ENCODE assay signal across 8 cellular contexts in the genomic region with DNA sequence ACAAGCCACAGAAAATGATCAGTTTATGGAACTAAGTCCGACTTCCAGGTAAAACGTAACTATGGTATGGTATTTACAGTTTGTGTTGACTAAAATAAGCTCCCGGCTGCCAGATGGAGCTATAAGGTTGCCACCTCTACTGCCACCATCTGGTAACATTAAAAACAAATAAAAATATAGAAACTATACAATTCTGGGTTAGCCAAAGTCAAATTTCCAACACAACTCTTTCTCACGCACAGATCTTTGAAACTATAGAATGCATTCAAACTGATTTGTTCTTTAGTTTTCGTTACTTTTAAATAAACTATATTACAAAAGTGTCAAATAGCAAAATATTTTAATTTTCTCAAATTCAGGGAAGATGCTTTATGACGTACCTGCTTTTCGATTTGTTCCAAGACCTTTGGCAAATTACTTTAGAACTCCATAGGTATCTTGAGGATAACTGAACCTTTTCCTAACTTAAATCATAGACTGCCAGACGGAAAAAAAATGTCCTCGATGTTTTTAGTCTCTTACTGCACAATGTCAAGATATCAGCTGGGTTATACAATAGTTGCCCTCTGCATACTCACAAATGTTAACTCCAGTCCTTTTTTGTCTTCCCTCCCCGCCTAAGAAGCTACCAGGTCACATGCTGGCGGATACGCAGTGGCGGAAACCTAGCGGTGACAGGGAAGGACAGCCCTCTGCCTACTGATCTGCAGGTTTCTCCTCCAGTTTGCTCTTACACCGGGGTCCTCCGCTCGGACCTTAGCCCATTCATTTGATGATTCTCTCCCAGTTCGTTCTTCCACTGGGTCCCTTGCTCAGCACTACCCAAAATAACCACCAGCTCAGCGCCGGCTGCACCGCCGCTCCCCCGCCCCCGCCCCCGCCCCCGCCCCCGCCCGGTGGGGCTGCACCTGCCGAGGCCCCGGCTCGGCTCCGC. TPM values are rescaled to one million over a fixed set of nuclear protein-coding genes. Genes with fewer than 3 reads are reported as not detected.
A peak's percentile ranks its signal among the peaks of the same experiment; 100 is the strongest.
DNase-seq lines count a peak whose midpoint lies in the region; ATAC-seq and TF ChIP-seq lines count a peak whose summit lies in the region.

No MANE protein-coding gene starts in this region.

- CTCF ChIA-PET in activated naive CD4-positive, alpha-beta T cell treated with anti-CD3 and anti-CD28 coated beads for 36 hours (lab: Charles Lee) = interaction anchor here (0.6 to 4.0 kb wide), 13 partner anchors 9 to 189 kb away, joined by 3 to 22 read pairs (median 5); a partner anchor contains a TSS

- H3K9me3 ChIP-seq in gastroesophageal sphincter (no peaks in the 10 kb centered on the region), thyroid gland (no peaks in the 10 kb centered on the region)

- H3K4me1 ChIP-seq in gastroesophageal sphincter (peaks cover 0 to 35% (median 0%) of the 10 kb centered on the region in 3 donors), thyroid gland (peaks cover 29 to 44% of the 10 kb centered on the region in 2 donors)

- peak overlapping the region; percentile 71 to 99 (median 94) for H3K27ac ChIP-seq in gastroesophageal sphincter
- H3K27ac ChIP-seq in thyroid gland = peak overlapping the region; percentile 92 to 98 (median 98)

- 3 to 6% methylated on average over 10 to 16 of the region's 32 CpGs for WGBS in gastroesophageal sphincter (ENCODE audit: low coverage in 1 of 2), 2 donors
- WGBS in thyroid gland, 2 donors = 3% methylated on average over 17 to 28 of the region's 32 CpGs

- peaks cover 17% of the 10 kb centered on the region for H3K4me1 Mint-ChIP-seq in activated naive CD4-positive, alpha-beta T cell treated with anti-CD3 and anti-CD28 coated beads for 36 hours (ENCODE audit: low read depth)

- no peaks in the 10 kb centered on the region for H3K9me3 Mint-ChIP-seq in activated naive CD4-positive, alpha-beta T cell treated with anti-CD3 and anti-CD28 coated beads for 36 hours

- TF ChIP-seq CTCF in gastroesophageal sphincter (IDR thresholded peaks at IDR 0.05) = peak in 3 of 4 experiments; percentile 12 to 57 (median 49)
- TF ChIP-seq CTCF in thyroid gland (IDR thresholded peaks at IDR 0.05) = peak in 5 of 6 experiments; percentile 16 to 47 (median 36)

- peaks cover 3% of the 10 kb centered on the region for H3K36me3 Mint-ChIP-seq in activated naive CD4-positive, alpha-beta T cell treated with anti-CD3 and anti-CD28 coated beads for 36 hours (ENCODE audit: low read depth)

- H3K27me3 Mint-ChIP-seq in activated naive CD4-positive, alpha-beta T cell treated with anti-CD3 and anti-CD28 coated beads for 36 hours (ENCODE audit: low read depth) = no peaks in the 10 kb centered on the region

- H3K36me3 ChIP-seq in gastroesophageal sphincter (peaks cover 0 to 15% of the 10 kb centered on the region in 2 donors), thyroid gland (no peaks in the 10 kb centered on the region)

- no peak for TF ChIP-seq EP300 in gastroesophageal sphincter (IDR thresholded peaks at IDR 0.05)

- DNase-seq in ELF-1 (ENCODE audit: low read depth, low spot score) (peak; percentile 85), H4 (ENCODE audit: low spot score) (peak; percentile 62), LHCN-M2 (ENCODE audit: low read depth) (peak; percentile 44), SHP77 treated with DMSO at 0.1 percent for 48 hours (lab: John Stamatoyannopoulos, UW) (peak; percentile 62), nucleus accumbens (lab: John Stamatoyannopoulos, UW) (peak in 55 of 56 donors; percentile 2 to 71 (median 43)), thyroid gland (peak; percentile 72 to 75)
- DNase-seq in activated naive CD4-positive, alpha-beta T cell treated with anti-CD3 and anti-CD28 coated beads for 36 hours = peak; percentile 83

- peak overlapping the region; percentile 86 for H3K27ac Mint-ChIP-seq in activated naive CD4-positive, alpha-beta T cell treated with anti-CD3 and anti-CD28 coated beads for 36 hours

- H3K4me3 ChIP-seq in gastroesophageal sphincter (peak overlapping the region; percentile 54 to 80), thyroid gland (replicated peaks in 1 of 3) (peak overlapping the region; percentile 98 to 99 (median 98))

- ATAC-seq in gastroesophageal sphincter = peak; percentile 35

- TF ChIP-seq POLR2A in gastroesophageal sphincter (IDR thresholded peaks at IDR 0.05) (no peak), thyroid gland (IDR thresholded peaks at IDR 0.05) (peak in 1 of 2 donors; percentile 71)

- H3K27me3 ChIP-seq in gastroesophageal sphincter = no peaks in the 10 kb centered on the region
- no peaks in the 10 kb centered on the region for H3K27me3 ChIP-seq in thyroid gland

- peak overlapping the region; percentile 92 for H3K4me3 Mint-ChIP-seq in activated naive CD4-positive, alpha-beta T cell treated with anti-CD3 and anti-CD28 coated beads for 36 hours

- intact Hi-C loops in activated naive CD4-positive, alpha-beta T cell treated with anti-CD3 and anti-CD28 coated beads for 36 hours (cut with micrococcal nuclease) = loop anchor here (1.0 to 5.0 kb wide), 8 partner anchors 43 to 1949 kb away; a partner anchor contains a TSS
- intact Hi-C loops in thyroid gland (cut with DNase I) = loop anchor here (5.0 kb wide), 1 partner anchor 136 kb away; no protein-coding TSS in a partner anchor

RNA-seq across cellular contexts. Expression of a gene that starts 0.9 kb away (rescaled TPM):
- 6.5 and 11.9 TPM in 2 replicates for total RNA-seq in H4 (2014; rRNA removed; shearing (Covaris generic))
- total RNA-seq in LHCN-M2 (2014; rRNA removed) (12.9 and 15.7 TPM in 2 replicates), gastroesophageal sphincter (10 to 100 TPM; 11.2 to 18.9 (median 14.6) TPM), thyroid gland (100 to 1,000 TPM in 3 of 4 donors, 10 to 100 TPM in 1; 96.3 to 184 (median 159) TPM)
- polyA plus RNA-seq in LHCN-M2 (2012) = 15.3 TPM
- total RNA-seq in activated naive CD4-positive, alpha-beta T cell treated with anti-CD3 and anti-CD28 coated beads for 36 hours = 1 to 10 TPM; 1.7 to 2.0 TPM

RNA-seq across cellular contexts. Expression of a gene that starts 43.1 kb away (rescaled TPM):
- 16.8 and 22.9 TPM in 2 replicates for total RNA-seq in H4 (2014; rRNA removed; shearing (Covaris generic))
- total RNA-seq in LHCN-M2 (2014; rRNA removed) (54.2 and 64.8 TPM in 2 replicates), gastroesophageal sphincter (10 to 100 TPM in 3 of 4 donors, 1 to 10 TPM in 1; 7.9 to 27.0 (median 19.8) TPM), thyroid gland (1 to 10 TPM; 2.2 to 6.2 (median 4.3) TPM)
- polyA plus RNA-seq in LHCN-M2 (2012) = 13.1 TPM
- 1 to 10 TPM; 6.7 to 7.6 TPM for total RNA-seq in activated naive CD4-positive, alpha-beta T cell treated with anti-CD3 and anti-CD28 coated beads for 36 hours

Comparison
In these comparisons a context has a peak if more than half of its experiments do, and no peak if none do; other contexts are left out.
1. Peak in every context shown above with its lines: DNase-seq, ATAC-seq, H3K4me3 ChIP-seq and H3K27ac ChIP-seq.